Comparison of ENCODE assay signal across 1 cellular context in the genomic region with DNA sequence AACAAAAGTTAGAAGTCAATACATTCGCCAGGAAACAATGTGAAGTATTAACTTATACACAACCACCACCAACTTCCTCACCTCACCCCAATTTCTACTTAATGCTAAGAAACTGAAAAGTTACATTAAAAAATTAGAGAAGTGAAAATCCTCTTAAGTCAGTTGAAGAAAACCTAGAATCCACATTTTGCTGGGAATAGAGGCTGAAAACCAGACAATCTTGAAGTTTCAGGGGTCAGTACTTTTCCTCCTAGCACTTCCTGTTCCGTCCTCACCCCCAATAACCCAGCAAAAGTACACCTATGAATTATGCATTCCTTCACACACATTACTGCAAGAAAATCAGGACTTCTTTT.
TF ChIP-seq lines count a peak whose summit lies in the region.

No MANE protein-coding gene starts in this region.

TF ChIP-seq in GM12878, 131 proteins besides CTCF, POLR2A, EP300 and RAD21 (continued from another document):
- TF ChIP-seq RELB (IDR thresholded peaks at IDR 0.05; ENCODE audit: low read depth) (0 out of 2 replicates have a peak, but pooled peaks have one; percentile 47), HCFC1 (IDR thresholded peaks at IDR 0.05; ENCODE audit: low read length) (no peak), SREBF1 (IDR thresholded peaks at IDR 0.05; ENCODE audit: low read length) (no peak), REST (IDR thresholded peaks at IDR 0.05; ENCODE audit: low read depth, low read length) (no peak), IKZF1 (conservative IDR thresholded peaks at IDR 0.05) (peak; percentile 80), JUND (IDR thresholded peaks at IDR 0.05; ENCODE audit: low read depth, low read length) (no peak), BMI1 (IDR thresholded peaks at IDR 0.05; ENCODE audit: borderline replicate concordance) (0 out of 2 replicates have a peak, but pooled peaks have one; percentile 28), RAD51 (IDR thresholded peaks at IDR 0.05) (0 out of 2 replicates have a peak, but pooled peaks have one; percentile 8), IKZF2 (IDR thresholded peaks at IDR 0.05) (peak; percentile 81 to 85), TCF12 (IDR thresholded peaks at IDR 0.05; ENCODE audit: low read depth, low read length) (no peak), RUNX3 (IDR thresholded peaks at IDR 0.05; ENCODE audit: low read length) (0 out of 2 replicates have a peak, but pooled peaks have one; percentile 7), EED (IDR thresholded peaks at IDR 0.05; ENCODE audit: low read depth) (peak; percentile 32; the same call in 1 of the 2 replicates), DPF2 (IDR thresholded peaks at IDR 0.05) (peak; percentile 29; the same call in 1 of the 2 replicates)
- TF ChIP-seq, protein P1, sequence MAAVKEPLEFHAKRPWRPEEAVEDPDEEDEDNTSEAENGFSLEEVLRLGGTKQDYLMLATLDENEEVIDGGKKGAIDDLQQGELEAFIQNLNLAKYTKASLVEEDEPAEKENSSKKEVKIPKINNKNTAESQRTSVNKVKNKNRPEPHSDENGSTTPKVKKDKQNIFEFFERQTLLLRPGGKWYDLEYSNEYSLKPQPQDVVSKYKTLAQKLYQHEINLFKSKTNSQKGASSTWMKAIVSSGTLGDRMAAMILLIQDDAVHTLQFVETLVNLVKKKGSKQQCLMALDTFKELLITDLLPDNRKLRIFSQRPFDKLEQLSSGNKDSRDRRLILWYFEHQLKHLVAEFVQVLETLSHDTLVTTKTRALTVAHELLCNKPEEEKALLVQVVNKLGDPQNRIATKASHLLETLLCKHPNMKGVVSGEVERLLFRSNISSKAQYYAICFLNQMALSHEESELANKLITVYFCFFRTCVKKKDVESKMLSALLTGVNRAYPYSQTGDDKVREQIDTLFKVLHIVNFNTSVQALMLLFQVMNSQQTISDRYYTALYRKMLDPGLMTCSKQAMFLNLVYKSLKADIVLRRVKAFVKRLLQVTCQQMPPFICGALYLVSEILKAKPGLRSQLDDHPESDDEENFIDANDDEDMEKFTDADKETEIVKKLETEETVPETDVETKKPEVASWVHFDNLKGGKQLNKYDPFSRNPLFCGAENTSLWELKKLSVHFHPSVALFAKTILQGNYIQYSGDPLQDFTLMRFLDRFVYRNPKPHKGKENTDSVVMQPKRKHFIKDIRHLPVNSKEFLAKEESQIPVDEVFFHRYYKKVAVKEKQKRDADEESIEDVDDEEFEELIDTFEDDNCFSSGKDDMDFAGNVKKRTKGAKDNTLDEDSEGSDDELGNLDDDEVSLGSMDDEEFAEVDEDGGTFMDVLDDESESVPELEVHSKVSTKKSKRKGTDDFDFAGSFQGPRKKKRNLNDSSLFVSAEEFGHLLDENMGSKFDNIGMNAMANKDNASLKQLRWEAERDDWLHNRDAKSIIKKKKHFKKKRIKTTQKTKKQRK (IDR thresholded peaks at IDR 0.05; ENCODE audit: low read depth, low read length), result no peak
- TF ChIP-seq, protein P2, sequence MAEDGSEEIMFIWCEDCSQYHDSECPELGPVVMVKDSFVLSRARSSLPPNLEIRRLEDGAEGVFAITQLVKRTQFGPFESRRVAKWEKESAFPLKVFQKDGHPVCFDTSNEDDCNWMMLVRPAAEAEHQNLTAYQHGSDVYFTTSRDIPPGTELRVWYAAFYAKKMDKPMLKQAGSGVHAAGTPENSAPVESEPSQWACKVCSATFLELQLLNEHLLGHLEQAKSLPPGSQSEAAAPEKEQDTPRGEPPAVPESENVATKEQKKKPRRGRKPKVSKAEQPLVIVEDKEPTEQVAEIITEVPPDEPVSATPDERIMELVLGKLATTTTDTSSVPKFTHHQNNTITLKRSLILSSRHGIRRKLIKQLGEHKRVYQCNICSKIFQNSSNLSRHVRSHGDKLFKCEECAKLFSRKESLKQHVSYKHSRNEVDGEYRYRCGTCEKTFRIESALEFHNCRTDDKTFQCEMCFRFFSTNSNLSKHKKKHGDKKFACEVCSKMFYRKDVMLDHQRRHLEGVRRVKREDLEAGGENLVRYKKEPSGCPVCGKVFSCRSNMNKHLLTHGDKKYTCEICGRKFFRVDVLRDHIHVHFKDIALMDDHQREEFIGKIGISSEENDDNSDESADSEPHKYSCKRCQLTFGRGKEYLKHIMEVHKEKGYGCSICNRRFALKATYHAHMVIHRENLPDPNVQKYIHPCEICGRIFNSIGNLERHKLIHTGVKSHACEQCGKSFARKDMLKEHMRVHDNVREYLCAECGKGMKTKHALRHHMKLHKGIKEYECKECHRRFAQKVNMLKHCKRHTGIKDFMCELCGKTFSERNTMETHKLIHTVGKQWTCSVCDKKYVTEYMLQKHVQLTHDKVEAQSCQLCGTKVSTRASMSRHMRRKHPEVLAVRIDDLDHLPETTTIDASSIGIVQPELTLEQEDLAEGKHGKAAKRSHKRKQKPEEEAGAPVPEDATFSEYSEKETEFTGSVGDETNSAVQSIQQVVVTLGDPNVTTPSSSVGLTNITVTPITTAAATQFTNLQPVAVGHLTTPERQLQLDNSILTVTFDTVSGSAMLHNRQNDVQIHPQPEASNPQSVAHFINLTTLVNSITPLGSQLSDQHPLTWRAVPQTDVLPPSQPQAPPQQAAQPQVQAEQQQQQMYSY (CRISPR knock-in tag; IDR thresholded peaks at IDR 0.05), result no peak
